In genomic region chr9:127698985-127699670, GRCh38 we compare ENCODE assay signal across 1 cellular context.
TF ChIP-seq lines count a peak whose summit lies in the region.

No MANE protein-coding gene starts in this region.

TF ChIP-seq in K562, 482 proteins besides CTCF, POLR2A, EP300 and RAD21 (continued from another document and continues in another):
- TF ChIP-seq ZBTB40 (IDR thresholded peaks at IDR 0.05) (peak; percentile 72), ZBTB40 (CRISPR knock-in tag; IDR thresholded peaks at IDR 0.05) (no peak), CEBPG (CRISPR knock-in tag; IDR thresholded peaks at IDR 0.05) (no peak), CEBPG (tag; conservative IDR thresholded peaks at IDR 0.05 in 1 of 2, IDR thresholded peaks at IDR 0.05 in 1 of 2) (no peak), ADNP (tag; IDR thresholded peaks at IDR 0.05) (peak; percentile 12; the same call in 1 of the 2 replicates), THAP7 (CRISPR knock-in tag; IDR thresholded peaks at IDR 0.05) (no peak), SMAD2 (IDR thresholded peaks at IDR 0.05; ENCODE audit: low read depth, low read length) (no peak), PRDM10 (IDR thresholded peaks at IDR 0.05; ENCODE audit: partially characterized antibody) (no peak), PRPF4 (IDR thresholded peaks at IDR 0.05; ENCODE audit: insufficient read depth, low read depth, low read length, poor library complexity, severe bottlenecking) (no peak), BDP1 (IDR thresholded peaks at IDR 0.05; ENCODE audit: insufficient read depth, insufficient read length) (no peak), NRF1 (conservative IDR thresholded peaks at IDR 0.05 in 1 of 2, IDR thresholded peaks at IDR 0.05 in 1 of 2) (peak in 1 of 2 experiments; percentile 32; a peak in 3 of 4 replicates), RBFOX2 (IDR thresholded peaks at IDR 0.05; ENCODE audit: low read depth, low read length) (peak; percentile 95), GMEB1 (CRISPR knock-in tag; IDR thresholded peaks at IDR 0.05) (peak; percentile 52; the same call in 1 of the 2 replicates), CTCFL (IDR thresholded peaks at IDR 0.05; ENCODE audit: borderline replicate concordance, insufficient read depth, low read depth, low read length, poor library complexity, severe bottlenecking) (no peak), KLF1 (tag; IDR thresholded peaks at IDR 0.05) (peak; percentile 82), CBX2 (IDR thresholded peaks at IDR 0.05; ENCODE audit: insufficient read depth, low read length, poor library complexity, severe bottlenecking) (no peak), CSDE1 (IDR thresholded peaks at IDR 0.05) (no peak), KLF6 (CRISPR knock-in tag; IDR thresholded peaks at IDR 0.05; ENCODE audit: borderline replicate concordance) (peak; percentile 68), CBFA2T2 (conservative IDR thresholded peaks at IDR 0.05) (no peak), ZNF140 (CRISPR knock-in tag; IDR thresholded peaks at IDR 0.05) (no peak), FOSL1 (tag; conservative IDR thresholded peaks at IDR 0.05) (peak; percentile 45; the same call in 1 of the 2 replicates), NELFE (IDR thresholded peaks at IDR 0.05; ENCODE audit: insufficient read depth, insufficient read length) (no peak), LARP7 (IDR thresholded peaks at IDR 0.05) (0 out of 2 replicates have a peak, but pooled peaks have one; percentile 23), SUPT5H (IDR thresholded peaks at IDR 0.05) (peak; percentile 84), CHCHD3 (CRISPR knock-in tag; IDR thresholded peaks at IDR 0.05) (no peak), RBM25 (IDR thresholded peaks at IDR 0.05; ENCODE audit: low read depth, low read length, severe bottlenecking) (no peak), HMGN3 (IDR thresholded peaks at IDR 0.05; ENCODE audit: borderline replicate concordance, extremely low read depth, insufficient read length, low read depth, low read length) (peak; percentile 58), RNF219 (CRISPR knock-in tag; IDR thresholded peaks at IDR 0.05) (no peak), IFI16 (CRISPR knock-in tag; IDR thresholded peaks at IDR 0.05) (no peak), ZNF253 (CRISPR knock-in tag; conservative IDR thresholded peaks at IDR 0.05) (no peak), ZNF830 (CRISPR knock-in tag; IDR thresholded peaks at IDR 0.05) (peak; percentile 83; the same call in 1 of the 2 replicates), SAP30 (IDR thresholded peaks at IDR 0.05; ENCODE audit: borderline replicate concordance, insufficient read depth, low read depth, low read length, poor library complexity, severe bottlenecking) (no peak), ZSCAN32 (CRISPR knock-in tag; IDR thresholded peaks at IDR 0.05) (no peak), ZNF143 (CRISPR knock-in tag; IDR thresholded peaks at IDR 0.05) (no peak), ETS1 (conservative IDR thresholded peaks at IDR 0.05; ENCODE audit: control insufficient read depth, low read depth, low read length) (no peak), ZC3H4 (CRISPR knock-in tag; IDR thresholded peaks at IDR 0.05; ENCODE audit: borderline replicate concordance) (no peak), GTF2F1 (IDR thresholded peaks at IDR 0.05; ENCODE audit: low read depth, low read length) (no peak), E2F6 (IDR thresholded peaks at IDR 0.05; ENCODE audit: borderline replicate concordance in 1 of 2, extremely low read depth in 1 of 2, insufficient read depth in 1 of 2, insufficient read length in 1 of 2, low read depth in 1 of 2, low read length in 1 of 2, poor library complexity in 1 of 2, severe bottlenecking in 1 of 2) (peak; percentile 96)
